Comparison of ENCODE assay signal across 34 cellular contexts in the genomic region with DNA sequence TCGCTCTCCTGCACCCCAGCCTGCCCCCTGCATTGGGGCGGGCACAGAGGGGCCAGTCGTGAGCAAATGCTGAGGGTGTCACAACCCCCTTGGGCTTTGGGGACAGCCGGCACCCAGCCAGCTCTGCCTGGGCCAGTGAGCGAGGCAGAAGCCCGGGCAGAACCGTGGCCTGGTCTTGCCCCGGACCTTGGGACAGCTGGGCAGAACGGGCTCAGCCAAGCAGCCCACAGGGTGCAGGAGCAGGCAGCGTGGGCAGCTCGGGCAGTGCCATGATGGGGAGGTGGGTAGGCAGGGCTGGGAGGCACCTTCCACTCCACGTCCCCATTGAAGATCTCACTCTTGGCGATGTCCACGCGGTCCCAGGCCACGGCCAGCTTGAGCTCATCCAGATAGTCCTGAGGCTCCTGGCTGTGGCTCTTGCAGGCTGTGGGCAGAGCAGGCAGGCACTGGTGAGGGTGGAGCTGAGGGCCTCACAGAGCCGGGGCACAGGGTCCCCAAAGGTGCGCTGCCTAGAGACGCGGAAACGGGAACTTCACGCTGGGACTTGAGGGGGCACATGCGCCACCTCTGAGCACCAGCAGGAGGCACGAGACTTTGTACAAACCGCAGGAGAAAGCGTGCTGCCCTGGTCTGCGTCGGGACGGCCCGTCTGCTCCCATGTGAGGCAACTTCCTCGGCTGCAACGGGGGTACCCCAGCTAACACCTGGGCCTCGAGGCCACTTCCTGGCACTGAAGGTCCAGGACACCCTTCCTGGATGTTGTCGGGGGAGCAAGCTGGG. TPM values are rescaled to one million over a fixed set of nuclear protein-coding genes. Genes with fewer than 3 reads are reported as not detected.
DNase-seq lines count a peak whose midpoint lies in the region; ATAC-seq, FAIRE-seq and TF ChIP-seq lines count a peak whose summit lies in the region.
"Had no signal": no experiment of that assay in that cellular context is flagged by ENCODE, and none has a peak within 500 bp of the region (broad histone marks: within the 10 kb centered on the region; RNA-seq: fewer than 3 reads in every experiment).

No MANE protein-coding gene starts in this region.

- H3K9me3 ChIP-seq in BLaER1 (no peaks in the 10 kb centered on the region), kidney (ENCODE audit: control insufficient read depth in 1 of 2, low read length in 2 of 2) (no peaks in the 10 kb centered on the region)
- H3K9me3 ChIP-seq: Caco-2, esophagus squamous epithelium, tibial nerve had no signal

- peak; percentile 34 for DNase-seq in NB4 (ENCODE audit: low read depth)
- DNase-seq in kidney, result peak; percentile 70
- no peak for DNase-seq in NCI-H526 (lab: John Stamatoyannopoulos, UW)
- DNase-seq: activated CD4-positive, alpha-beta T cell treated with anti-CD3 and anti-CD28 coated beads, Interleukin-2, amount 10 ng/mL, durations not matched to agents 7 days and 5 days; activated CD8-positive, alpha-beta memory T cell treated with anti-CD3 and anti-CD28 coated beads, Interleukin-2, amount 10 ng/mL, durations not matched to agents 7 days and 5 days; activated naive CD4-positive, alpha-beta T cell; activated T-cell treated with anti-CD3 and anti-CD28 coated beads, Interleukin-2, amount 50 U/mL, for 48 hours; Caco-2; dermis blood vessel endothelial cell; DMS79; esophagus squamous epithelium; Kasumi-1; naive B cell; NCI-H1092 treated with DMSO at 0.1 percent for 48 hours; NCI-H1930; NCI-H524 treated with DMSO at 0.1 percent for 48 hours; NK-92 treated with Interleukin-12 subunit alpha and Interleukin-12 subunit beta, amount 100 ng/mL, for 24 hours; retina; SIG-M5; stimulated activated CD4-positive, alpha-beta T cell treated with anti-CD3 and anti-CD28 coated beads, Interleukin-1b, Interleukin-23, amount 100 ng/mL, for 48 hours; stimulated activated CD8-positive, alpha-beta memory T cell treated with anti-CD3 and anti-CD28 coated beads, Interleukin-4, amount 100 ng/mL, for 48 hours; T-helper 9 cell had no signal

- no peak for TF ChIP-seq POLR2A in NB4 (IDR thresholded peaks at IDR 0.05; ENCODE audit: extremely low read depth, insufficient read length)

- peak overlapping the region; percentile 19; the same call in 1 of the 2 replicates for H3K4me2 ChIP-seq in BLaER1
- H3K4me2 ChIP-seq: smooth muscle cell had no signal

- no peak for FAIRE-seq in kidney (lab: Jason Lieb, UNC)
- FAIRE-seq: endometrium, frontal cortex had no signal

- H3K4me1 ChIP-seq in BLaER1, result peaks cover 56% of the 10 kb centered on the region
- H3K4me1 ChIP-seq in kidney (ENCODE audit: control insufficient read depth in 1 of 2, insufficient read depth in 1 of 2, low read depth in 1 of 2, low read length in 2 of 2), result peaks cover 0 to 3% of the 10 kb centered on the region in 2 donors

- H3K9ac ChIP-seq in BLaER1, result no peak overlapping the region
- no peak overlapping the region for H3K9ac ChIP-seq in kidney (ENCODE audit: low read length in 2 of 2)

- H3K4me3 ChIP-seq in BLaER1 (no peak overlapping the region), NB4 (ENCODE audit: low read depth, low read length) (no peak overlapping the region), kidney (ENCODE audit: low read length in 2 of 2) (no peak overlapping the region)
- H3K4me3 ChIP-seq: esophagus squamous epithelium, smooth muscle cell, tibial nerve had no signal

- H3K27me3 ChIP-seq in BLaER1, result peaks cover 1% of the 10 kb centered on the region
- H3K27me3 ChIP-seq: tibial nerve had no signal

- peak; percentile 40 for TF ChIP-seq CTCF in GM12873 (IDR thresholded peaks at IDR 0.05; ENCODE audit: insufficient read depth, low read depth, low read length, missing control alignments)
- peak; percentile 20 for TF ChIP-seq CTCF in NB4 (IDR thresholded peaks at IDR 0.05; ENCODE audit: low read depth, low read length)
- TF ChIP-seq CTCF in kidney (IDR thresholded peaks at IDR 0.05; ENCODE audit: borderline replicate concordance, extremely low read depth, insufficient read depth), result no peak

- H3K36me3 ChIP-seq in BLaER1 (no peaks in the 10 kb centered on the region), kidney (ENCODE audit: control insufficient read depth in 1 of 2, insufficient read depth in 2 of 2, low read length in 2 of 2) (no peaks in the 10 kb centered on the region)
- H3K36me3 ChIP-seq: esophagus squamous epithelium, tibial nerve had no signal

- ATAC-seq in GM19328 (IDR thresholded peaks at IDR 0.05; ENCODE audit: unreplicated experiment) (no peak), GM18511 (IDR thresholded peaks at IDR 0.05; ENCODE audit: unreplicated experiment) (no peak)
- ATAC-seq: activated CD8-positive, alpha-beta memory T cell treated with anti-CD3 and anti-CD28 coated beads, Interleukin-2, amount 10 ng/mL, durations not matched to agents 7 days and 5 days; Panc1 had no signal

- H3K27ac ChIP-seq in BLaER1 (no peak overlapping the region), kidney (ENCODE audit: low read depth in 2 of 2, low read length in 2 of 2) (no peak overlapping the region)
- H3K27ac ChIP-seq: C4-2B, esophagus squamous epithelium, tibial nerve, VCaP had no signal

- no peaks in the 10 kb centered on the region for H4K20me1 ChIP-seq in BLaER1

- intact Hi-C loops in kidney (cut with DNase I), result loop anchor here (5.0 kb wide), 1 partner anchor 113 kb away; a partner anchor contains a TSS

RNA-seq across cellular contexts. Expression of a gene that starts 15.2 kb away (rescaled TPM):
- total RNA-seq in kidney, result 42.3 TPM
- polyA plus RNA-seq in kidney (ENCODE audit: insufficient read depth, low read depth, low replicate concordance), result 51.4 TPM

RNA-seq across cellular contexts. Expression of a gene that starts 28.5 kb away (rescaled TPM):
- 0.25 TPM for total RNA-seq in kidney
- 0.69 TPM for polyA plus RNA-seq in kidney (ENCODE audit: insufficient read depth, low read depth, low replicate concordance)
- total RNA-seq: activated CD8-positive, alpha-beta memory T cell treated with anti-CD3 and anti-CD28 coated beads, Interleukin-2, amount 10 ng/mL, durations not matched to agents 7 days and 5 days; Caco-2; dermis blood vessel endothelial cell; esophagus squamous epithelium; frontal cortex; osteoblast; smooth muscle cell; tibial nerve had no signal
- polyA plus RNA-seq: smooth muscle cell had no signal

RNA-seq across cellular contexts. Expression of a gene that starts 29.0 kb away (rescaled TPM):
- total RNA-seq in kidney, result 45.5 TPM
- polyA plus RNA-seq in kidney (ENCODE audit: insufficient read depth, low read depth, low replicate concordance), result 49.4 TPM
- total RNA-seq: osteoblast had no signal

RNA-seq across cellular contexts. Expression of a gene that starts 38.7 kb away (rescaled TPM):
- total RNA-seq in kidney, result 950 TPM
- polyA plus RNA-seq in kidney (ENCODE audit: insufficient read depth, low read depth, low replicate concordance), result 827 TPM

Comparison
In these comparisons a context has a peak if more than half of its experiments do, and no peak if none do; other contexts are left out.
1. DNase-seq: peak in NB4 (single experiment) and kidney (single experiment); none in NCI-H526 (0 of 2).